In genomic region chr19:45817725-45818301, GRCh38 we compare ENCODE assay signal across 1 cellular context.
TF ChIP-seq lines count a peak whose summit lies in the region.

No MANE protein-coding gene starts in this region.

TF ChIP-seq in GM23338, 12 proteins besides CTCF, POLR2A, EP300 and RAD21 (continued from another document):
- no peak for TF ChIP-seq ETS1 (IDR thresholded peaks at IDR 0.05)
- TF ChIP-seq STAT1 (IDR thresholded peaks at IDR 0.05; ENCODE audit: unreplicated experiment): no peak
- TF ChIP-seq ZNF114 (CRISPR knock-in tag; IDR thresholded peaks at IDR 0.05): no peak
- no peak for TF ChIP-seq NANOG (IDR thresholded peaks at IDR 0.05; ENCODE audit: borderline replicate concordance)
- TF ChIP-seq REST (IDR thresholded peaks at IDR 0.05; ENCODE audit: unreplicated experiment): no peak
